ENCODE assay signal across 6 cellular contexts in genomic region chr3:161863775-161864174, GRCh38.
"Had no signal": no experiment of that assay in that cellular context is flagged by ENCODE, and none has a peak within 500 bp of the region (broad histone marks: within the 10 kb centered on the region; RNA-seq: fewer than 3 reads in every experiment).

No MANE protein-coding gene starts in this region.

- H3K9ac ChIP-seq: GM23248 had no signal

- H3K27ac ChIP-seq: GM23248 had no signal

- DNase-seq: GM23248, H9, HCEC 1CT, IMR-90, KG1 had no signal

- H3K4me3 ChIP-seq: GM23248, K562 had no signal

- ATAC-seq: K562 had no signal

- H2AFZ ChIP-seq: GM23248 had no signal
